Comparison of ENCODE assay signal across 1 cellular context in genomic region chr11:124302756-124303155, GRCh38.
TF ChIP-seq lines count a peak whose summit lies in the region.

No MANE protein-coding gene starts in this region.

TF ChIP-seq in GM23338, 12 proteins besides CTCF, POLR2A, EP300 and RAD21:
- TF ChIP-seq ZNF462 (CRISPR knock-in tag; IDR thresholded peaks at IDR 0.05) (no peak), REST (IDR thresholded peaks at IDR 0.05; ENCODE audit: unreplicated experiment) (no peak), ETS1 (IDR thresholded peaks at IDR 0.05) (no peak), EZH2 (IDR thresholded peaks at IDR 0.05; ENCODE audit: low read depth, unreplicated experiment) (no peak), EZH2phosphoT487 (IDR thresholded peaks at IDR 0.05; ENCODE audit: unreplicated experiment) (no peak), ZNF331 (CRISPR knock-in tag; IDR thresholded peaks at IDR 0.05; ENCODE audit: low read depth) (no peak), POLR2AphosphoS5 (IDR thresholded peaks at IDR 0.05; ENCODE audit: low read depth) (no peak), NANOG (IDR thresholded peaks at IDR 0.05; ENCODE audit: borderline replicate concordance) (no peak), STAT1 (IDR thresholded peaks at IDR 0.05; ENCODE audit: unreplicated experiment) (no peak), JUNB (IDR thresholded peaks at IDR 0.05; ENCODE audit: unreplicated experiment) (no peak), ZNF114 (CRISPR knock-in tag; IDR thresholded peaks at IDR 0.05) (no peak), CREB1 (CRISPR knock-in tag; IDR thresholded peaks at IDR 0.05; ENCODE audit: low read depth) (no peak)
